In genomic region chr15:90177012-90177411, GRCh38 we compare ENCODE assay signal across 31 cellular contexts. TPM values are rescaled to one million over a fixed set of nuclear protein-coding genes. Genes with fewer than 3 reads are reported as not detected.
DNase-seq lines count a peak whose midpoint lies in the region; ATAC-seq and TF ChIP-seq lines count a peak whose summit lies in the region.
"Had no signal": no experiment of that assay in that cellular context is flagged by ENCODE, and none has a peak within 500 bp of the region (broad histone marks: within the 10 kb centered on the region; RNA-seq: fewer than 3 reads in every experiment).

No MANE protein-coding gene starts in this region.

- TF ChIP-seq CTCF in VCaP (conservative IDR thresholded peaks at IDR 0.05) (no peak), transverse colon (IDR thresholded peaks at IDR 0.05) (no peak)

- no peaks in the 10 kb centered on the region for H3K9me3 ChIP-seq in iPS-20b (ENCODE audit: insufficient read depth, low read depth, low read length)
- no peaks in the 10 kb centered on the region for H3K9me3 ChIP-seq in transverse colon
- H3K9me3 ChIP-seq: Caco-2, Peyer's patch, SK-N-SH had no signal

- H3K4me1 Mint-ChIP-seq in activated CD4-positive, alpha-beta T cell treated with anti-CD3 and anti-CD28 coated beads, Interleukin-2, amount 10 ng/mL, durations not matched to agents 7 days and 5 days: peaks cover 11% of the 10 kb centered on the region
- H3K4me1 Mint-ChIP-seq in activated CD4-positive, alpha-beta T cell treated with anti-CD3 and anti-CD28 coated beads for 36 hours: peaks cover 3% of the 10 kb centered on the region

- TF ChIP-seq EP300 in transverse colon (IDR thresholded peaks at IDR 0.05; ENCODE audit: low read depth): no peak

- 71 to 95% methylated on average over 2 to 9 of the region's 9 CpGs for WGBS in transverse colon (ENCODE audit: low coverage in 1 of 2), 2 donors

- H3K27ac Mint-ChIP-seq in activated CD4-positive, alpha-beta T cell treated with anti-CD3 and anti-CD28 coated beads, Interleukin-2, amount 10 ng/mL, durations not matched to agents 7 days and 5 days: peak overlapping the region; percentile 62
- H3K27ac Mint-ChIP-seq in activated CD4-positive, alpha-beta T cell treated with anti-CD3 and anti-CD28 coated beads for 36 hours: no peak overlapping the region
- H3K27ac Mint-ChIP-seq: CD8-positive, alpha-beta T cell had no signal

- H3K4me3 Mint-ChIP-seq in activated CD4-positive, alpha-beta T cell treated with anti-CD3 and anti-CD28 coated beads, Interleukin-2, amount 10 ng/mL, durations not matched to agents 7 days and 5 days: no peak overlapping the region
- H3K4me3 Mint-ChIP-seq in activated CD4-positive, alpha-beta T cell treated with anti-CD3 and anti-CD28 coated beads for 36 hours: no peak overlapping the region
- H3K4me3 Mint-ChIP-seq: B cell; CD8-positive, alpha-beta T cell had no signal

- H3K9me3 Mint-ChIP-seq in activated CD4-positive, alpha-beta T cell treated with anti-CD3 and anti-CD28 coated beads, Interleukin-2, amount 10 ng/mL, durations not matched to agents 7 days and 5 days: peaks cover 3% of the 10 kb centered on the region
- no peaks in the 10 kb centered on the region for H3K9me3 Mint-ChIP-seq in activated CD4-positive, alpha-beta T cell treated with anti-CD3 and anti-CD28 coated beads for 36 hours (ENCODE audit: low read depth)
- H3K9me3 Mint-ChIP-seq: CD8-positive, alpha-beta T cell had no signal

- CTCF ChIA-PET in activated CD4-positive, alpha-beta T cell treated with anti-CD3 and anti-CD28 coated beads, Interleukin-2, amount 10 ng/mL, durations not matched to agents 7 days and 5 days (lab: Charles Lee): interaction anchor here (1.0 to 1.4 kb wide), 2 partner anchors 15 to 24 kb away, joined by 4 to 5 read pairs; partner anchors contain the start of gene SEMA4B
- CTCF ChIA-PET in activated CD4-positive, alpha-beta T cell treated with anti-CD3 and anti-CD28 coated beads for 36 hours (lab: Charles Lee): interaction anchor here (0.8 kb wide), 1 partner anchor 85 kb away, joined by 3 read pairs; no protein-coding TSS in a partner anchor

- H3K27ac ChIP-seq in VCaP: peak overlapping the region; percentile 84
- H3K27ac ChIP-seq in iPS-20b (ENCODE audit: low read length): peak overlapping the region; percentile 38
- H3K27ac ChIP-seq in transverse colon: peak overlapping the region; percentile 82 to 89 (median 84)
- H3K27ac ChIP-seq: 22Rv1, C4-2B, GM23248 had no signal

- intact Hi-C loops in activated CD4-positive, alpha-beta T cell treated with anti-CD3 and anti-CD28 coated beads for 36 hours (cut with DNase I, micrococcal nuclease): no loop called here
- intact Hi-C loops in transverse colon (cut with DNase I; ENCODE audit: low total_unique reads): no loop called here

- no peak for TF ChIP-seq POLR2A in transverse colon (IDR thresholded peaks at IDR 0.05)

- no peaks in the 10 kb centered on the region for H3K27me3 ChIP-seq in iPS-20b (ENCODE audit: insufficient read depth, low read length)
- H3K27me3 ChIP-seq in transverse colon: no peaks in the 10 kb centered on the region
- H3K27me3 ChIP-seq: Peyer's patch had no signal

- no peak overlapping the region; the same call in 1 of the 2 replicates for H3K9ac ChIP-seq in iPS-20b (ENCODE audit: low read depth, low read length)
- H3K9ac ChIP-seq: GM23248, SK-N-SH had no signal

- H3K36me3 ChIP-seq in iPS-20b (ENCODE audit: insufficient read depth, low read depth, low read length) (no peaks in the 10 kb centered on the region), transverse colon (no peaks in the 10 kb centered on the region)
- H3K36me3 ChIP-seq: Peyer's patch had no signal

- POLR2A ChIA-PET in activated CD4-positive, alpha-beta T cell treated with anti-CD3 and anti-CD28 coated beads, Interleukin-2, amount 10 ng/mL, durations not matched to agents 7 days and 5 days (lab: Charles Lee): no interaction called here
- POLR2A ChIA-PET in activated CD4-positive, alpha-beta T cell treated with anti-CD3 and anti-CD28 coated beads for 36 hours (lab: Charles Lee): no interaction called here

- in situ Hi-C loops in transverse colon (cut with MboI; ENCODE audit: low pct_ligation_motif_present in 1 of 4, low pct_unique_long_range_greater_than_20kb in 1 of 4, low sequenced_read_pairs in 3 of 4): no loop called here

- H3K4me1 ChIP-seq in iPS-20b (ENCODE audit: insufficient read depth, low read length) (peaks cover 12% of the 10 kb centered on the region; the same call in 1 of the 2 replicates), transverse colon (peaks cover 6 to 32% (median 17%) of the 10 kb centered on the region in 4 donors)
- H3K4me1 ChIP-seq: Caco-2 had no signal

- ATAC-seq in activated CD4-positive, alpha-beta T cell treated with anti-CD3 and anti-CD28 coated beads for 36 hours: no peak
- ATAC-seq in GM19351 (IDR thresholded peaks at IDR 0.05; ENCODE audit: unreplicated experiment): no peak
- no peak for ATAC-seq in HG03520 (IDR thresholded peaks at IDR 0.05; ENCODE audit: unreplicated experiment)
- ATAC-seq: CD8-positive, alpha-beta T cell; HCT116; K562 had no signal

- no peaks in the 10 kb centered on the region for H3K36me3 Mint-ChIP-seq in activated CD4-positive, alpha-beta T cell treated with anti-CD3 and anti-CD28 coated beads, Interleukin-2, amount 10 ng/mL, durations not matched to agents 7 days and 5 days (ENCODE audit: low read depth)
- H3K36me3 Mint-ChIP-seq in activated CD4-positive, alpha-beta T cell treated with anti-CD3 and anti-CD28 coated beads for 36 hours (ENCODE audit: low read depth): no peaks in the 10 kb centered on the region
- H3K36me3 Mint-ChIP-seq: CD8-positive, alpha-beta T cell had no signal

- H3K4me3 ChIP-seq in iPS-20b (ENCODE audit: low read length) (no peak overlapping the region), transverse colon (no peak overlapping the region)
- H3K4me3 ChIP-seq: GM23248, K562, Peyer's patch had no signal

- H3K27me3 Mint-ChIP-seq in activated CD4-positive, alpha-beta T cell treated with anti-CD3 and anti-CD28 coated beads, Interleukin-2, amount 10 ng/mL, durations not matched to agents 7 days and 5 days: peaks cover 14% of the 10 kb centered on the region
- H3K27me3 Mint-ChIP-seq in activated CD4-positive, alpha-beta T cell treated with anti-CD3 and anti-CD28 coated beads for 36 hours: no peaks in the 10 kb centered on the region
- H3K27me3 Mint-ChIP-seq: B cell had no signal

- DNase-seq in activated CD4-positive, alpha-beta T cell treated with anti-CD3 and anti-CD28 coated beads, Interleukin-2, amount 10 ng/mL, durations not matched to agents 7 days and 5 days: no peak
- DNase-seq in activated CD4-positive, alpha-beta T cell treated with anti-CD3 and anti-CD28 coated beads for 36 hours: no peak
- DNase-seq in transverse colon (no peak), DMS 273 (lab: John Stamatoyannopoulos, UW; ENCODE audit: unreplicated experiment) (no peak)
- DNase-seq: Caco-2; CD8-positive, alpha-beta T cell; DMS 273 treated with DMSO at 0.1 percent for 48 hours; DMS79; EL; GF-D8; GM23248; Kasumi-1; NCI-H1092 treated with DMSO at 0.1 percent for 48 hours; NCI-H1436; NCI-H187; NCI-H2081 treated with DMSO at 0.1 percent for 48 hours; NCI-H2171; NCI-H226; NCI-H510A; NCI-H69; Peyer's patch; SK-N-SH had no signal

RNA-seq across cellular contexts. Expression of gene SEMA4B, which starts 24.1 kb away (rescaled TPM):
- 10 to 100 TPM; 23.4 to 26.7 TPM for total RNA-seq in activated CD4-positive, alpha-beta T cell treated with anti-CD3 and anti-CD28 coated beads, Interleukin-2, amount 10 ng/mL, durations not matched to agents 7 days and 5 days
- total RNA-seq in activated CD4-positive, alpha-beta T cell treated with anti-CD3 and anti-CD28 coated beads for 36 hours: 10 to 100 TPM; 12.5 to 15.8 TPM
- 100 to 1,000 TPM; 115 to 193 (median 134) TPM for total RNA-seq in transverse colon

RNA-seq across cellular contexts. Expression of gene CIB1, which starts 56.7 kb away (rescaled TPM):
- total RNA-seq in activated CD4-positive, alpha-beta T cell treated with anti-CD3 and anti-CD28 coated beads, Interleukin-2, amount 10 ng/mL, durations not matched to agents 7 days and 5 days: 10 to 100 TPM; 75.4 to 83.5 TPM
- 100 to 1,000 TPM; 135 to 140 TPM for total RNA-seq in activated CD4-positive, alpha-beta T cell treated with anti-CD3 and anti-CD28 coated beads for 36 hours
- 100 to 1,000 TPM in 3 of 4 donors, 10 to 100 TPM in 1; 38.4 to 156 (median 131) TPM for total RNA-seq in transverse colon

RNA-seq across cellular contexts. Expression of gene GDPGP1, which starts 57.0 kb away (rescaled TPM):
- 1 to 10 TPM; 9.8 to 10.0 TPM for total RNA-seq in activated CD4-positive, alpha-beta T cell treated with anti-CD3 and anti-CD28 coated beads, Interleukin-2, amount 10 ng/mL, durations not matched to agents 7 days and 5 days
- 1 to 10 TPM; 5.6 to 6.6 TPM for total RNA-seq in activated CD4-positive, alpha-beta T cell treated with anti-CD3 and anti-CD28 coated beads for 36 hours
- total RNA-seq in transverse colon: 10 to 100 TPM in 3 of 4 donors, 1 to 10 TPM in 1; 6.8 to 28.8 (median 21.3) TPM

Comparison
In these comparisons a context has a peak if more than half of its experiments do, and no peak if none do; other contexts are left out.
1. RNA of gene SEMA4B, which starts 24.1 kb away (total RNA-seq): 115 to 193 TPM in transverse colon; 23.4 to 26.7 TPM in activated CD4-positive, alpha-beta T cell treated with anti-CD3 and anti-CD28 coated beads, Interleukin-2, amount 10 ng/mL, durations not matched to agents 7 days and 5 days and 12.5 to 15.8 TPM in activated CD4-positive, alpha-beta T cell treated with anti-CD3 and anti-CD28 coated beads for 36 hours; every median in the first group is over 4 times any median in the second.
2. Peak in every context shown above with its lines, with median percentiles within 50 percentile points of each other: H3K27ac ChIP-seq.